In genomic region chr10:69728335-69728861, GRCh38 we compare ENCODE assay signal across 1 cellular context.
TF ChIP-seq lines count a peak whose summit lies in the region.

No MANE protein-coding gene starts in this region.

TF ChIP-seq in HepG2, 621 proteins besides CTCF, POLR2A, EP300 and RAD21 (continued from another document):
- TF ChIP-seq PRDM15 (CRISPR knock-in tag; IDR thresholded peaks at IDR 0.05): no peak
- TF ChIP-seq ZNF33B (CRISPR knock-in tag; IDR thresholded peaks at IDR 0.05): no peak
- TF ChIP-seq ZNF776 (CRISPR knock-in tag; IDR thresholded peaks at IDR 0.05): no peak
- TF ChIP-seq TBX2 (CRISPR knock-in tag; IDR thresholded peaks at IDR 0.05; ENCODE audit: borderline replicate concordance): no peak
- no peak for TF ChIP-seq ZNF557 (CRISPR knock-in tag; IDR thresholded peaks at IDR 0.05)
- TF ChIP-seq E2F5 (CRISPR knock-in tag; conservative IDR thresholded peaks at IDR 0.05): no peak
- TF ChIP-seq ZNF343 (CRISPR knock-in tag; IDR thresholded peaks at IDR 0.05): no peak
- no peak for TF ChIP-seq ZNF850 (CRISPR knock-in tag; conservative IDR thresholded peaks at IDR 0.05)
- TF ChIP-seq EED (CRISPR knock-in tag; IDR thresholded peaks at IDR 0.05): no peak
- TF ChIP-seq ZC3H4 (CRISPR knock-in tag; IDR thresholded peaks at IDR 0.05; ENCODE audit: borderline replicate concordance): no peak
- no peak for TF ChIP-seq ZNF770 (CRISPR knock-in tag; IDR thresholded peaks at IDR 0.05)
- no peak for TF ChIP-seq ZNF781 (CRISPR knock-in tag; IDR thresholded peaks at IDR 0.05; ENCODE audit: borderline replicate concordance, not compliant biosample characterization)
- no peak for TF ChIP-seq PHB2 (IDR thresholded peaks at IDR 0.05; ENCODE audit: partially characterized antibody)
- TF ChIP-seq ZNF207 (IDR thresholded peaks at IDR 0.05; ENCODE audit: borderline replicate concordance): no peak
- no peak for TF ChIP-seq GATAD1 (CRISPR knock-in tag; IDR thresholded peaks at IDR 0.05)
- peak; percentile 26 to 61; a peak in 2 of 4 replicates for TF ChIP-seq MAFK (conservative IDR thresholded peaks at IDR 0.05 in 1 of 2, IDR thresholded peaks at IDR 0.05 in 1 of 2; ENCODE audit: low read length in 2 of 2)
- TF ChIP-seq KDM5B (CRISPR knock-in tag; IDR thresholded peaks at IDR 0.05; ENCODE audit: borderline replicate concordance): no peak
- TF ChIP-seq MTF2 (CRISPR knock-in tag; IDR thresholded peaks at IDR 0.05; ENCODE audit: borderline replicate concordance): no peak
- TF ChIP-seq YY1 (IDR thresholded peaks at IDR 0.05; ENCODE audit: insufficient read depth, insufficient replicate concordance, low read depth, low read length): no peak
- no peak for TF ChIP-seq ZNF253 (CRISPR knock-in tag; IDR thresholded peaks at IDR 0.05; ENCODE audit: borderline replicate concordance)
- TF ChIP-seq ATF3 (CRISPR knock-in tag; IDR thresholded peaks at IDR 0.05): no peak
- peak; percentile 28; the same call in 1 of the 2 replicates for TF ChIP-seq ETV5 (CRISPR knock-in tag; IDR thresholded peaks at IDR 0.05; ENCODE audit: borderline replicate concordance)
- no peak for TF ChIP-seq ZBTB1 (CRISPR knock-in tag; IDR thresholded peaks at IDR 0.05; ENCODE audit: borderline replicate concordance)
- no peak for TF ChIP-seq FOXA3 (CRISPR knock-in tag; IDR thresholded peaks at IDR 0.05)
- no peak for TF ChIP-seq IRF9 (CRISPR knock-in tag; IDR thresholded peaks at IDR 0.05; ENCODE audit: borderline replicate concordance)
- no peak for TF ChIP-seq NCOR1 (IDR thresholded peaks at IDR 0.05; ENCODE audit: borderline replicate concordance, low read length)
- no peak for TF ChIP-seq HNRNPH1 (optimal IDR thresholded peaks at IDR 0.05; ENCODE audit: low read depth, low read length)
- TF ChIP-seq RARA (CRISPR knock-in tag; IDR thresholded peaks at IDR 0.05): peak; percentile 45; the same call in 1 of the 2 replicates
- TF ChIP-seq ZNF510 (CRISPR knock-in tag; IDR thresholded peaks at IDR 0.05; ENCODE audit: low read depth): no peak
- TF ChIP-seq EEA1 (CRISPR knock-in tag; IDR thresholded peaks at IDR 0.05; ENCODE audit: borderline replicate concordance): no peak
- TF ChIP-seq LBX2 (CRISPR knock-in tag; IDR thresholded peaks at IDR 0.05; ENCODE audit: borderline replicate concordance): no peak
- 0 out of 2 replicates have a peak, but pooled peaks have one; percentile 15 for TF ChIP-seq MAFF (IDR thresholded peaks at IDR 0.05; ENCODE audit: low read depth, low read length)
